ENCODE assay signal across 6 cellular contexts in the genomic region with DNA sequence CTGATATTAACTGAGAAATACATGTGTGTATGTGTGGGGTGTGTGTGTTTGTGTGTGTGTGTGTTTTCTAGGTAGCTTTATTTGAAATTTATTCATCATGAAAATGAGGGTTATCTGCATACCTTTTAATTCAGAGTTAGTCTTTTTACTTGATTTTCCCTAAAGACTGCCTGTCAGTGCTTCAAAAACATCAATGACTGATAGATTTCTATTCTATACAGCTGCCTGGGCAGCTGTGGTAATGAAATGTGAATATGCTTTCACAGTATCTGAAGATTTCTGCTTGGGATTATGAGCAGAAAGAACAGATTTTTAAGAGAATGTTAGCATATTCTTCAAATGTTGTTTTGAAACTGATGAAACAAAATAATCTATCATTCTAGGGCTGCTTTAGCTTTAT.
"Had no signal": no experiment of that assay in that cellular context is flagged by ENCODE, and none has a peak within 500 bp of the region (broad histone marks: within the 10 kb centered on the region; RNA-seq: fewer than 3 reads in every experiment).

No MANE protein-coding gene starts in this region.

- H3K27ac Mint-ChIP-seq: GM23338, H9, IgD-negative memory B cell had no signal

- H3K9me3 Mint-ChIP-seq: GM23338, H9 had no signal

- H3K4me3 ChIP-seq: GM23338 had no signal

- H3K27ac ChIP-seq: HL-60 had no signal

- H2AFZ ChIP-seq: GM23338 had no signal

- H3K4me1 Mint-ChIP-seq: GM23338, H9, IgD-negative memory B cell had no signal

- H3K36me3 Mint-ChIP-seq: IgD-negative memory B cell had no signal

- H3K27me3 Mint-ChIP-seq: IgD-negative memory B cell had no signal

- DNase-seq: H9, HCEC 1CT, KBM-7 had no signal

- H3K4me2 ChIP-seq: GM23338 had no signal

- H3K4me3 Mint-ChIP-seq: GM23338, H9, IgD-negative memory B cell had no signal
